Comparison of ENCODE assay signal across 8 cellular contexts in the genomic region with DNA sequence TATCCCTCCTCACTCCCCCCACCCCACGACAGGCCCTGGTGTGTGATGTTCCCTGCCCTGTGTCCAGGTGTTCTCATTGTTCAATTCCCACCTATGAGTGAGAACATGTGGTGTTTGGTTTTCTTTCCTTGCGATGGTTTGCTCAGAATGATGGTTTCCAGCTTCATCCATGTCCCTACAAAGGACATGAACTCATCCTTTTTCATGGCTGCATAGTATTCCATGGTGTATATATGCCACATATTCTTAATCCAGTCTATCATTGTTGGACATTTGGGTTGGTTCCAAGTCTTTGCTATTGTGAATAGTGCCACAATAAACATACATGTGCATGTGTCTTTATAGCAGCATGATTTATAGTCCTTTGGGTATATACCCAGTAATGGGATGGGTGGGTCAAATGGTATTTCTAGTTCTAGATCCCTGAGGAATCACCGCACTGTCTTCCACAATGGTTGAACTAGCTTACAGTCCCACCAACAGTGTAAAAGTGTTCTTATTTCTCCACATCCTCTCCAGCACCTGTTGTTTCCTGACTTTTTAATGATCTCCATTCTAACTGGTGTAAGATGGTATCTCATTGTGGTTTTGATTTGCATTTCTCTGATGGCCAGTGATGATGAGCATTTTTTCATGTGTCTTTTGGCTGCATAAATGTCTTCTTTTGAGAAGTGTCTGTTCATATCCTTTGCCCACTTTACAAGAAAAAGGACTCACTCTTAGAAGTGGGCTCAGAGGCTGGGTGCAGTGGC. TPM values are rescaled to one million over a fixed set of nuclear protein-coding genes. Genes with fewer than 3 reads are reported as not detected.
"Had no signal": no experiment of that assay in that cellular context is flagged by ENCODE, and none has a peak within 500 bp of the region (broad histone marks: within the 10 kb centered on the region; RNA-seq: fewer than 3 reads in every experiment).

No MANE protein-coding gene starts in this region.

RNA-seq across cellular contexts. Expression of a gene that starts 45.2 kb away (rescaled TPM):
- total RNA-seq: natural killer cell treated with Interleukin-12 subunit alpha and Interleukin-12 subunit beta and Interleukin-15 and Interleukin-18, amount 100 ng/mL, for 72 hours; occipital lobe; osteoblast; osteocyte; pulmonary artery endothelial cell; right atrium auricular region; skeletal muscle tissue had no signal
- polyA plus RNA-seq: neural cell had no signal
